In the genomic region with DNA sequence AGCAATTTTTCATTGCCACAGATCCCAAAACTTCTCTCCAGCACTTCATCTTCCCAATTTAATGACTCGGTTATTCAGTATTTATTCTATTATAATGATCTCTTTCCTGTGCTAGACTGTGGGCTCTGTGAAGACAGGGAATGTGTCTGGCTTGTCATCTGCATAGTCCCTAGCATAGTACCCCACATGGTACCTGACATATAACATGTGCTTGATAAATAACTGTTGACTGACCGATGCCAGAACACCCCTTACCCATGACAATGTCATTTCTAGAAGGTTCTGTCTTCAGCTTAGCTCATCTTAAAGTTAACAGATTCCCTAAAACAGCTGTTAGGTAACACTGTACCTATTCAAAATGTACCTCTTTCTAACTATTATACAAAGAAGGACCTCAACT, we compare ENCODE assay signal across 23 cellular contexts. TPM values are rescaled to one million over a fixed set of nuclear protein-coding genes. Genes with fewer than 3 reads are reported as not detected.
"Had no signal": no experiment of that assay in that cellular context is flagged by ENCODE, and none has a peak within 500 bp of the region (broad histone marks: within the 10 kb centered on the region; RNA-seq: fewer than 3 reads in every experiment).

No MANE protein-coding gene starts in this region.

- H3K36me3 ChIP-seq: ovary, uterus had no signal

- H3K9me3 ChIP-seq: left lung, lower lobe of right lung, ovary, right atrium auricular region, tibial nerve, uterus had no signal

- H3K27ac ChIP-seq: left lung, lower lobe of right lung, ovary, right atrium auricular region, skin epidermis, tibial nerve, uterus had no signal

- FAIRE-seq: islet of Langerhans, kidney had no signal

- H3K4me1 ChIP-seq: uterus had no signal

- ATAC-seq: left colon; left lung; lower lobe of right lung; naive thymus-derived CD8-positive, alpha-beta T cell; sciatic nerve; stimulated activated naive B cell treated with anti-CD40 and anti-IgM and Interleukin-4, amounts not matched to agents 10 μg/mL and 1 μg/mL and 100 μg/mL, for 72 hours had no signal

- DNase-seq: hippocampal formation; immature natural killer cell; kidney; left colon; left lung; lower lobe of right lung; mammary epithelial cell; mesenchymal stem cell; naive thymus-derived CD8-positive, alpha-beta T cell; ovary; stimulated activated CD4-positive, alpha-beta T cell treated with anti-CD3 and anti-CD28 coated beads, Interleukin-12 subunit alpha, Interleukin-12 subunit beta, amount 100 ng/mL, for 4 hours; stimulated activated CD4-positive, alpha-beta T cell treated with anti-CD3 and anti-CD28 coated beads, Interleukin-15, amount 100 ng/mL, for 24 hours; stimulated activated CD4-positive, alpha-beta T cell treated with anti-CD3 and anti-CD28 coated beads, Interleukin-2, amount 100 ng/mL, for 24 hours; stimulated activated CD4-positive, alpha-beta T cell treated with anti-CD3 and anti-CD28 coated beads, Interleukin-4, amount 100 ng/mL, for 1 hour; stimulated activated naive B cell treated with anti-CD40 and anti-IgM and Interleukin-4, amounts not matched to agents 10 μg/mL and 1 μg/mL and 100 μg/mL, for 72 hours; substantia nigra; uterus had no signal

- H3K4me3 ChIP-seq: left lung, lower lobe of right lung, ovary, right atrium auricular region, skin epidermis, tibial nerve, uterus had no signal

- H3K27me3 ChIP-seq: left lung, ovary, right atrium auricular region, tibial nerve, uterus had no signal

RNA-seq across cellular contexts. Expression of a gene that starts 49.8 kb away (rescaled TPM):
- polyA plus RNA-seq: neural cell had no signal
